Comparison of ENCODE assay signal across 21 cellular contexts in genomic region chr20:62512812-62513211, GRCh38. TPM values are rescaled to one million over a fixed set of nuclear protein-coding genes. Genes with fewer than 3 reads are reported as not detected.
"Had no signal": no experiment of that assay in that cellular context is flagged by ENCODE, and none has a peak within 500 bp of the region (broad histone marks: within the 10 kb centered on the region; RNA-seq: fewer than 3 reads in every experiment).

No MANE protein-coding gene starts in this region.

- ATAC-seq: activated CD8-positive, alpha-beta T cell treated with anti-CD3 and anti-CD28 coated beads for 36 hours; activated T-helper 17 cell treated with anti-CD3 and anti-CD28 coated beads, Interleukin-2, amount 50 U/mL, for 72 hours; body of pancreas; foreskin keratinocyte; mucosa of descending colon; natural killer cell had no signal

- H3K27ac ChIP-seq: body of pancreas, coronary artery, foreskin keratinocyte, skin epidermis had no signal

- H3K4me3 Mint-ChIP-seq: activated CD4-positive, alpha-beta T cell treated with anti-CD3 and anti-CD28 coated beads, Interleukin-2, amount 10 ng/mL, durations not matched to agents 24 days and 14 days; activated CD8-positive, alpha-beta T cell treated with anti-CD3 and anti-CD28 coated beads for 36 hours; activated naive CD8-positive, alpha-beta T cell treated with anti-CD3 and anti-CD28 coated beads for 36 hours; activated T-helper 17 cell treated with anti-CD3 and anti-CD28 coated beads, Interleukin-2, amount 50 U/mL, for 72 hours; memory B cell; natural killer cell; stimulated activated naive CD8-positive, alpha-beta T cell treated with anti-CD3 and anti-CD28 coated beads, Interleukin-15, Interleukin-2, amounts not matched to agents 100 ng/mL and 50 ng/mL, for 24 hours had no signal

- H3K27ac Mint-ChIP-seq: activated CD4-positive, alpha-beta T cell treated with anti-CD3 and anti-CD28 coated beads, Interleukin-2, amount 10 ng/mL, durations not matched to agents 24 days and 14 days; activated CD8-positive, alpha-beta T cell treated with anti-CD3 and anti-CD28 coated beads for 36 hours; activated naive CD8-positive, alpha-beta T cell treated with anti-CD3 and anti-CD28 coated beads for 36 hours; activated T-helper 17 cell treated with anti-CD3 and anti-CD28 coated beads, Interleukin-2, amount 50 U/mL, for 72 hours; memory B cell; natural killer cell; stimulated activated naive CD8-positive, alpha-beta T cell treated with anti-CD3 and anti-CD28 coated beads, Interleukin-15, Interleukin-2, amounts not matched to agents 100 ng/mL and 50 ng/mL, for 24 hours had no signal

- H3K36me3 Mint-ChIP-seq: activated naive CD8-positive, alpha-beta T cell treated with anti-CD3 and anti-CD28 coated beads for 36 hours; memory B cell; natural killer cell had no signal

- DNase-seq: activated CD8-positive, alpha-beta T cell treated with anti-CD3 and anti-CD28 coated beads for 36 hours; activated naive CD4-positive, alpha-beta T cell; activated naive CD8-positive, alpha-beta T cell treated with anti-CD3 and anti-CD28 coated beads for 36 hours; activated T-cell treated with anti-CD3 and anti-CD28 coated beads, Interleukin-2, amount 50 U/mL, for 1 hour; body of pancreas; foreskin keratinocyte; mucosa of descending colon; natural killer cell; nucleus accumbens; stimulated activated CD4-positive, alpha-beta T cell treated with anti-CD3 and anti-CD28 coated beads, Interleukin-2, amount 100 ng/mL, for 48 hours; T-helper 1 cell; T-helper 9 cell; trophoblast cell had no signal

- H3K9me3 Mint-ChIP-seq: activated CD4-positive, alpha-beta T cell treated with anti-CD3 and anti-CD28 coated beads, Interleukin-2, amount 10 ng/mL, durations not matched to agents 24 days and 14 days; activated CD8-positive, alpha-beta T cell treated with anti-CD3 and anti-CD28 coated beads for 36 hours; activated naive CD8-positive, alpha-beta T cell treated with anti-CD3 and anti-CD28 coated beads for 36 hours; activated T-helper 17 cell treated with anti-CD3 and anti-CD28 coated beads, Interleukin-2, amount 50 U/mL, for 72 hours; memory B cell; natural killer cell; stimulated activated naive CD8-positive, alpha-beta T cell treated with anti-CD3 and anti-CD28 coated beads, Interleukin-15, Interleukin-2, amounts not matched to agents 100 ng/mL and 50 ng/mL, for 24 hours had no signal

- H3K9me3 ChIP-seq: body of pancreas, mucosa of descending colon had no signal

- H3K4me1 ChIP-seq: body of pancreas, foreskin keratinocyte had no signal

- H3K4me3 ChIP-seq: body of pancreas, coronary artery, mucosa of descending colon, skin epidermis had no signal

- H3K4me1 Mint-ChIP-seq: activated CD4-positive, alpha-beta T cell treated with anti-CD3 and anti-CD28 coated beads, Interleukin-2, amount 10 ng/mL, durations not matched to agents 24 days and 14 days; activated T-helper 17 cell treated with anti-CD3 and anti-CD28 coated beads, Interleukin-2, amount 50 U/mL, for 72 hours; memory B cell; natural killer cell had no signal

RNA-seq across cellular contexts. Expression of gene GATA5, which starts 37.0 kb away (rescaled TPM):
- total RNA-seq: activated CD4-positive, alpha-beta T cell treated with anti-CD3 and anti-CD28 coated beads, Interleukin-2, amount 10 ng/mL, durations not matched to agents 24 days and 14 days; activated CD8-positive, alpha-beta T cell treated with anti-CD3 and anti-CD28 coated beads for 36 hours; activated naive CD8-positive, alpha-beta T cell treated with anti-CD3 and anti-CD28 coated beads for 36 hours; activated T-helper 17 cell treated with anti-CD3 and anti-CD28 coated beads, Interleukin-2, amount 50 U/mL, for 72 hours; body of pancreas; epithelial cell of proximal tubule; foreskin keratinocyte; kidney epithelial cell; natural killer cell had no signal
- polyA plus RNA-seq: foreskin keratinocyte had no signal
